ENCODE assay signal across 31 cellular contexts in the genomic region with DNA sequence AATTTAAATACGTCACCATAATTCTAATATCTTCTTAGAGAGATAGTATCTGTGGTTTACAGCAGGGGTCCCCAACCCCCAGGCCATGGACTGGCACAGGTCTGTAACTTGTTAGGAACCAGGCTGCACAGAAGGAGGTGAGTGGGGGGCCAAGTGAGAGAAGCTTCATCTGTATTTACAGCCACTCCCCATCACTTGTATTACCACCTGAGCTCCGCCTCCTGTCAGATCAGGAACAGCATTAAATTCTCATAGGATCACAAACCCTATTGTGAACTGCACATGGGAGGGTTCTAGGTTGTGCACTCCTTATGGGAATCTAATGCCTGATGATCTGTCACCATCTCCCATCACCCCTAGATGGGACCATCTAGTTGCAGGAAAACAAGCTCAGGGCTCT.
DNase-seq lines count a peak whose midpoint lies in the region; ATAC-seq and TF ChIP-seq lines count a peak whose summit lies in the region.
"Had no signal": no experiment of that assay in that cellular context is flagged by ENCODE, and none has a peak within 500 bp of the region (broad histone marks: within the 10 kb centered on the region; RNA-seq: fewer than 3 reads in every experiment).

No MANE protein-coding gene starts in this region.

- H3K27me3 Mint-ChIP-seq in osteocyte (ENCODE audit: unreplicated experiment) = peaks cover 17% of the 10 kb centered on the region

- CTCF ChIA-PET in HEK293 (lab: Yijun Ruan, JAX) = no interaction called here

- H3K9me3 ChIP-seq in HEK293 (ENCODE audit: control insufficient read depth, insufficient read depth, low read depth, low read length) = no peaks in the 10 kb centered on the region
- H3K9me3 ChIP-seq: A549, BE2C had no signal

- DNase-seq in osteocyte (ENCODE audit: extremely low spot score, unreplicated experiment) = peak; percentile 54
- DNase-seq in stimulated activated CD4-positive, alpha-beta T cell treated with anti-CD3 and anti-CD28 coated beads, Interleukin-4, amount 100 ng/mL, for 24 hours = no peak
- DNase-seq: 8988T; ACHN; AML-193; BE2C; C1 segment of cervical spinal cord; Caco-2; Calu3; CD4-positive, alpha-beta memory T cell; CD4-positive, alpha-beta T cell; CD4-positive, CD25-positive, alpha-beta regulatory T cell; CD8-positive, alpha-beta memory T cell; CD8-positive, alpha-beta T cell; COR-L47; DMS 273 treated with DMSO at 0.1 percent for 48 hours; DMS153; DMS53; DMS79; DMS79 treated with DMSO at 0.1 percent for 48 hours; DND-41; EL had no signal

- POLR2A ChIA-PET in HEK293 (lab: Yijun Ruan, JAX) = no interaction called here

- ATAC-seq in GM18870 (IDR thresholded peaks at IDR 0.05; ENCODE audit: unreplicated experiment) = no peak
- ATAC-seq: A549; CD8-positive, alpha-beta T cell had no signal

- H3K27ac Mint-ChIP-seq in osteocyte (ENCODE audit: unreplicated experiment) = no peak overlapping the region
- H3K27ac Mint-ChIP-seq: B cell; CD14-positive monocyte; CD4-positive, alpha-beta memory T cell; CD4-positive, alpha-beta T cell; CD4-positive, CD25-positive, alpha-beta regulatory T cell; CD8-positive, alpha-beta memory T cell; CD8-positive, alpha-beta T cell had no signal

- H3K4me3 Mint-ChIP-seq in osteocyte (ENCODE audit: unreplicated experiment) = no peak overlapping the region
- H3K4me3 Mint-ChIP-seq: B cell; CD14-positive monocyte; CD4-positive, alpha-beta memory T cell; CD4-positive, alpha-beta T cell; CD4-positive, CD25-positive, alpha-beta regulatory T cell; CD8-positive, alpha-beta memory T cell; CD8-positive, alpha-beta T cell had no signal

- H3K36me3 Mint-ChIP-seq in osteocyte (ENCODE audit: unreplicated experiment) = peaks cover 3% of the 10 kb centered on the region
- H3K36me3 Mint-ChIP-seq: CD14-positive monocyte; CD4-positive, alpha-beta memory T cell; CD4-positive, CD25-positive, alpha-beta regulatory T cell; CD8-positive, alpha-beta T cell had no signal

- H3K4me1 Mint-ChIP-seq in osteocyte (ENCODE audit: unreplicated experiment) = no peaks in the 10 kb centered on the region
- H3K4me1 Mint-ChIP-seq: B cell; CD14-positive monocyte; CD4-positive, alpha-beta memory T cell; CD4-positive, CD25-positive, alpha-beta regulatory T cell; CD8-positive, alpha-beta memory T cell had no signal

- no peak for TF ChIP-seq CTCF in HEK293 (tag by site-specific recombination; IDR thresholded peaks at IDR 0.05)
- no peak for TF ChIP-seq CTCF in osteocyte (IDR thresholded peaks at IDR 0.05)

- no peaks in the 10 kb centered on the region for H3K4me1 ChIP-seq in HEK293 (ENCODE audit: control insufficient read depth, insufficient read depth, low read length)
- H3K4me1 ChIP-seq: A549; BLaER1; BLaER1 treated with 17β-estradiol and CSF1 and Interleukin-3, amounts not matched to agents 10 nM and 100 nM; Caco-2 had no signal

- H3K9me3 Mint-ChIP-seq in osteocyte (ENCODE audit: unreplicated experiment) = peaks cover 15% of the 10 kb centered on the region

- H3K27ac ChIP-seq in HEK293 (ENCODE audit: extremely low read depth, low read depth, low read length) = no peak overlapping the region
- H3K27ac ChIP-seq: 22Rv1; A549; BLaER1; BLaER1 treated with 17β-estradiol and CSF1 and Interleukin-3, amounts not matched to agents 10 nM and 100 nM; C4-2B had no signal

- no peak overlapping the region for H3K4me3 ChIP-seq in HEK293 (ENCODE audit: low read depth, low read length)
- H3K4me3 ChIP-seq: A549; BLaER1; BLaER1 treated with 17β-estradiol and CSF1 and Interleukin-3, amounts not matched to agents 10 nM and 100 nM had no signal

- H3K36me3 ChIP-seq in HEK293 (ENCODE audit: control insufficient read depth in 2 of 2, insufficient read depth in 1 of 2, low read length in 2 of 2) = no peaks in the 10 kb centered on the region
- H3K36me3 ChIP-seq: BE2C; BLaER1; BLaER1 treated with 17β-estradiol and CSF1 and Interleukin-3, amounts not matched to agents 10 nM and 100 nM had no signal

TF ChIP-seq in HEK293, 187 proteins besides CTCF, POLR2A, EP300 and RAD21:
- TF ChIP-seq, protein P1, sequence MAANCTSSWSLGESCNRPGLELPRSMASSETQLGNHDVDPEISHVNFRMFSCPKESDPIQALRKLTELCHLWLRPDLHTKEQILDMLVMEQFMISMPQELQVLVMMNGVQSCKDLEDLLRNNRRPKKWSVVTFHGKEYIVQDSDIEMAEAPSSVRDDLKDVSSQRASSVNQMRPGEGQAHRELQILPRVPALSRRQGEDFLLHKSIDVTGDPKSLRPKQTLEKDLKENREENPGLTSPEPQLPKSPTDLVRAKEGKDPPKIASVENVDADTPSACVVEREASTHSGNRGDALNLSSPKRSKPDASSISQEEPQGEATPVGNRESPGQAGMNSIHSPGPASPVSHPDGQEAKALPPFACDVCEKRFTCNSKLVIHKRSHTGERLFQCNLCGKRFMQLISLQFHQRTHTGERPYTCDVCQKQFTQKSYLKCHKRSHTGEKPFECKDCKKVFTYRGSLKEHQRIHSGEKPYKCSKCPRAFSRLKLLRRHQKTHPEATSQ (tag by site-specific recombination; IDR thresholded peaks at IDR 0.05) = no peak
- TF ChIP-seq ZNF610 (tag by site-specific recombination; IDR thresholded peaks at IDR 0.05; ENCODE audit: borderline replicate concordance) = peak; percentile 92
